12 cellular contexts compared by ENCODE assay signal in genomic region chr1:56798053-56798471, GRCh38. TPM values are rescaled to one million over a fixed set of nuclear protein-coding genes. Genes with fewer than 3 reads are reported as not detected.
DNase-seq lines count a peak whose midpoint lies in the region; ATAC-seq and TF ChIP-seq lines count a peak whose summit lies in the region.
"Had no signal": no experiment of that assay in that cellular context is flagged by ENCODE, and none has a peak within 500 bp of the region (broad histone marks: within the 10 kb centered on the region; RNA-seq: fewer than 3 reads in every experiment).

No MANE protein-coding gene starts in this region.

- peak; percentile 22 for ATAC-seq in sciatic nerve
- ATAC-seq in mucosa of descending colon: no peak

- DNase-seq in H7 (peak; percentile 6), astrocyte of the hippocampus (ENCODE audit: low read depth, low spot score) (peak; percentile 66), right atrium auricular region (ENCODE audit: low spot score) (no peak), sciatic nerve (ENCODE audit: low spot score) (no peak), mucosa of descending colon (no peak), occipital lobe (lab: John Stamatoyannopoulos, UW) (no peak), activated gamma-delta T cell (lab: John Stamatoyannopoulos, UW) (no peak), NCI-H1417 (lab: John Stamatoyannopoulos, UW) (no peak)
- DNase-seq: foreskin melanocyte; stimulated activated CD8-positive, alpha-beta memory T cell treated with anti-CD3 and anti-CD28 coated beads, Interleukin-4, amount 100 ng/mL, for 48 hours had no signal

- H3K27ac ChIP-seq in right atrium auricular region: peak overlapping the region; percentile 63 to 89
- H3K27ac ChIP-seq: SK-N-MC had no signal

- H3K9me3 ChIP-seq in right atrium auricular region: no peaks in the 10 kb centered on the region
- no peaks in the 10 kb centered on the region for H3K9me3 ChIP-seq in mucosa of descending colon

- H3K4me3 ChIP-seq in H7 (ENCODE audit: insufficient read depth, low read depth, low read length): no peak overlapping the region
- H3K4me3 ChIP-seq in right atrium auricular region: no peak overlapping the region
- H3K4me3 ChIP-seq in mucosa of descending colon: no peak overlapping the region
- H3K4me3 ChIP-seq: SK-N-MC had no signal

- H3K4me1 ChIP-seq in right atrium auricular region (peaks cover 0 to 18% of the 10 kb centered on the region in 2 donors), mucosa of descending colon (ENCODE audit: low read depth) (peaks cover 7% of the 10 kb centered on the region)

- intact Hi-C loops in sciatic nerve (cut with DNase I): no loop called here
- intact Hi-C loops in mucosa of descending colon (cut with DNase I, micrococcal nuclease): no loop called here

- H3K27me3 ChIP-seq in H7 (ENCODE audit: control insufficient read depth, insufficient read depth, low read length): no peaks in the 10 kb centered on the region; the same call in 1 of the 2 replicates
- no peaks in the 10 kb centered on the region for H3K27me3 ChIP-seq in right atrium auricular region

- TF ChIP-seq CTCF in right atrium auricular region (IDR thresholded peaks at IDR 0.05) (no peak), mucosa of descending colon (IDR thresholded peaks at IDR 0.05) (no peak)

- no peaks in the 10 kb centered on the region for H3K36me3 ChIP-seq in H7 (replicated peaks; ENCODE audit: control insufficient read depth, insufficient read depth, low read length)
- no peaks in the 10 kb centered on the region for H3K36me3 ChIP-seq in right atrium auricular region
- no peaks in the 10 kb centered on the region for H3K36me3 ChIP-seq in mucosa of descending colon (ENCODE audit: low read depth)

RNA-seq across cellular contexts. Expression of gene FYB2, which starts 21.1 kb away (rescaled TPM):
- total RNA-seq in H7 (2014; rRNA removed; shearing (Covaris generic)): not detected in 2 replicates
- total RNA-seq in right atrium auricular region (under 1 TPM; 0.39 to 0.70 TPM), sciatic nerve (not detected), mucosa of descending colon (1 to 10 TPM in 1 of 3 donors, under 1 TPM in 2; 0.90 to 3.0 (median 0.95) TPM), occipital lobe (0.47 TPM)
- total RNA-seq: bronchial epithelial cell had no signal

RNA-seq across cellular contexts. Expression of gene C8A, which starts 56.5 kb away (rescaled TPM):
- not detected in 2 replicates for total RNA-seq in H7 (2014; rRNA removed; shearing (Covaris generic))
- total RNA-seq in right atrium auricular region: not detected
- total RNA-seq in sciatic nerve: not detected
- total RNA-seq in mucosa of descending colon: not detected
- not detected for total RNA-seq in occipital lobe
- total RNA-seq: bronchial epithelial cell had no signal

Comparison
In these comparisons a context has a peak if more than half of its experiments do, and no peak if none do; other contexts are left out.
1. DNase-seq: peak in H7 (single experiment) and astrocyte of the hippocampus (single experiment); none in right atrium auricular region (single experiment), sciatic nerve (single experiment), mucosa of descending colon (0 of 3), occipital lobe (single experiment), activated gamma-delta T cell (single experiment) and NCI-H1417 (0 of 3).